ENCODE assay signal across 19 cellular contexts in the genomic region with DNA sequence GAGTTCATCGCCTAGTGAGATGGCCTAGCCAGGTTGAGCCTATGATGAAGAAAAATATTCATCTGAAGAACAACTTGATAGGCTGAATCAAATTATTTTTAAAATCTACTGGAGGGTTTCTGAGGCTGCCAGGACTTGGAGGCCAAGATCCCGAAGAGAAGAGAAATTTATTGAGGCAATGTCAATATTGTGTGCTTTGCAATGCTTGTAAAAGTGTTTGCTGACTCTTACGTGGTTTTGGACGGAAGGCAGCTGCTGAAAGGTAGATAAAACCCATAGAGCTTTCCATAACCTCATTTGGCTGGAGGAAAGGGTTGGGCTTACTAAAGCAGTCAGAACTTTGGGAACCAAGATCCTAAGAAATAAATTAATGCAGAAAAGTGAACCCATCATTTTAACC.
"Had no signal": no experiment of that assay in that cellular context is flagged by ENCODE, and none has a peak within 500 bp of the region (broad histone marks: within the 10 kb centered on the region; RNA-seq: fewer than 3 reads in every experiment).

No MANE protein-coding gene starts in this region.

- H3K27ac Mint-ChIP-seq: activated B cell treated with CpG ODN at 0.5 μM for 24 hours; activated CD4-positive, alpha-beta T cell treated with anti-CD3 and anti-CD28 coated beads, Interleukin-2, amount 10 ng/mL, durations not matched to agents 24 days and 14 days; activated CD8-positive, alpha-beta T cell treated with anti-CD3 and anti-CD28 coated beads, Interleukin-2, amount 10 ng/mL, durations not matched to agents 7 days and 5 days; activated naive CD8-positive, alpha-beta T cell treated with anti-CD3 and anti-CD28 coated beads, Interleukin-2, amount 10 ng/mL, durations not matched to agents 7 days and 5 days; effector memory CD8-positive, alpha-beta T cell; immature natural killer cell; naive thymus-derived CD4-positive, alpha-beta T cell; T-helper 17 cell had no signal

- H3K36me3 ChIP-seq: brain microvascular endothelial cell, tibial artery, vagina had no signal

- H3K4me3 ChIP-seq: skin epidermis, tibial artery, vagina had no signal

- H3K9me3 Mint-ChIP-seq: activated B cell treated with CpG ODN at 0.5 μM for 24 hours; activated CD4-positive, alpha-beta T cell treated with anti-CD3 and anti-CD28 coated beads, Interleukin-2, amount 10 ng/mL, durations not matched to agents 24 days and 14 days; activated naive CD8-positive, alpha-beta T cell treated with anti-CD3 and anti-CD28 coated beads, Interleukin-2, amount 10 ng/mL, durations not matched to agents 7 days and 5 days had no signal

- H3K36me3 Mint-ChIP-seq: activated naive CD8-positive, alpha-beta T cell treated with anti-CD3 and anti-CD28 coated beads, Interleukin-2, amount 10 ng/mL, durations not matched to agents 7 days and 5 days; immature natural killer cell; naive thymus-derived CD4-positive, alpha-beta T cell had no signal

- ATAC-seq: activated CD8-positive, alpha-beta T cell treated with anti-CD3 and anti-CD28 coated beads, Interleukin-2, amount 10 ng/mL, durations not matched to agents 7 days and 5 days; effector memory CD8-positive, alpha-beta T cell; naive thymus-derived CD4-positive, alpha-beta T cell; T-helper 17 cell had no signal

- H3K4me1 ChIP-seq: tibial artery, vagina had no signal

- H3K27ac ChIP-seq: brain microvascular endothelial cell, skin epidermis, tibial artery, vagina had no signal

- DNase-seq: activated B cell treated with CpG ODN at 0.5 μM for 24 hours; activated CD4-positive, alpha-beta T cell treated with anti-CD3 and anti-CD28 coated beads, Interleukin-2, amount 10 ng/mL, durations not matched to agents 24 days and 14 days; activated CD8-positive, alpha-beta memory T cell treated with anti-CD3 and anti-CD28 coated beads, Interleukin-2, amount 50 U/mL, for 4 hours; activated CD8-positive, alpha-beta T cell treated with anti-CD3 and anti-CD28 coated beads, Interleukin-2, amount 10 ng/mL, durations not matched to agents 7 days and 5 days; activated gamma-delta T cell treated with Interleukin-2 at 50 U/mL for 16 hours; activated naive CD8-positive, alpha-beta T cell treated with anti-CD3 and anti-CD28 coated beads, Interleukin-2, amount 10 ng/mL, durations not matched to agents 7 days and 5 days; anterior cingulate cortex; brain microvascular endothelial cell; effector memory CD8-positive, alpha-beta T cell; immature natural killer cell; mammary epithelial cell; naive thymus-derived CD4-positive, alpha-beta T cell; stimulated activated CD4-positive, alpha-beta T cell treated with anti-CD3 and anti-CD28 coated beads, Interleukin-15, amount 100 ng/mL, for 24 hours; stimulated activated CD4-positive, alpha-beta T cell treated with anti-CD3 and anti-CD28 coated beads, Interleukin-4, amount 100 ng/mL, for 24 hours; stimulated activated naive CD4-positive, alpha-beta T cell; T-helper 17 cell; tibial artery had no signal

- H3K27me3 ChIP-seq: brain microvascular endothelial cell, tibial artery, vagina had no signal

- H3K9me3 ChIP-seq: tibial artery, vagina had no signal
